Comparison of ENCODE assay signal across 1 cellular context in genomic region chr9:22117511-22118388, GRCh38.
TF ChIP-seq lines count a peak whose summit lies in the region.

No MANE protein-coding gene starts in this region.

TF ChIP-seq in HEK293, 187 proteins besides CTCF, POLR2A, EP300 and RAD21 (continued from another document):
- TF ChIP-seq, protein P1, sequence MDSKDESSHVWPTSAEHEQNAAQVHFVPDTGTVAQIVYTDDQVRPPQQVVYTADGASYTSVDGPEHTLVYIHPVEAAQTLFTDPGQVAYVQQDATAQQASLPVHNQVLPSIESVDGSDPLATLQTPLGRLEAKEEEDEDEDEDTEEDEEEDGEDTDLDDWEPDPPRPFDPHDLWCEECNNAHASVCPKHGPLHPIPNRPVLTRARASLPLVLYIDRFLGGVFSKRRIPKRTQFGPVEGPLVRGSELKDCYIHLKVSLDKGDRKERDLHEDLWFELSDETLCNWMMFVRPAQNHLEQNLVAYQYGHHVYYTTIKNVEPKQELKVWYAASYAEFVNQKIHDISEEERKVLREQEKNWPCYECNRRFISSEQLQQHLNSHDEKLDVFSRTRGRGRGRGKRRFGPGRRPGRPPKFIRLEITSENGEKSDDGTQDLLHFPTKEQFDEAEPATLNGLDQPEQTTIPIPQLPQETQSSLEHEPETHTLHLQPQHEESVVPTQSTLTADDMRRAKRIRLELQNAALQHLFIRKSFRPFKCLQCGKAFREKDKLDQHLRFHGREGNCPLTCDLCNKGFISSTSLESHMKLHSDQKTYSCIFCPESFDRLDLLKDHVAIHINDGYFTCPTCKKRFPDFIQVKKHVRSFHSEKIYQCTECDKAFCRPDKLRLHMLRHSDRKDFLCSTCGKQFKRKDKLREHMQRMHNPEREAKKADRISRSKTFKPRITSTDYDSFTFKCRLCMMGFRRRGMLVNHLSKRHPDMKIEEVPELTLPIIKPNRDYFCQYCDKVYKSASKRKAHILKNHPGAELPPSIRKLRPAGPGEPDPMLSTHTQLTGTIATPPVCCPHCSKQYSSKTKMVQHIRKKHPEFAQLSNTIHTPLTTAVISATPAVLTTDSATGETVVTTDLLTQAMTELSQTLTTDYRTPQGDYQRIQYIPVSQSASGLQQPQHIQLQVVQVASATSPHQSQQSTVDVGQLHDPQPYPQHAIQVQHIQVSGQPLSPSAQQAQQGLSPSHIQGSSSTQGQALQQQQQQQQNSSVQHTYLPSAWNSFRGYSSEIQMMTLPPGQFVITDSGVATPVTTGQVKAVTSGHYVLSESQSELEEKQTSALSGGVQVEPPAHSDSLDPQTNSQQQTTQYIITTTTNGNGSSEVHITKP (tag by site-specific recombination; IDR thresholded peaks at IDR 0.05) = peak; percentile 81
- TF ChIP-seq YY1 (tag by site-specific recombination; IDR thresholded peaks at IDR 0.05) (no peak), GLIS1 (tag by site-specific recombination; IDR thresholded peaks at IDR 0.05) (peak; percentile 54), ZNF596 (tag by site-specific recombination; IDR thresholded peaks at IDR 0.05) (peak; percentile 74; the same call in 1 of the 2 replicates), ZNF24 (tag by site-specific recombination; IDR thresholded peaks at IDR 0.05) (peak; percentile 44; the same call in 1 of the 2 replicates), PRDM1 (tag by site-specific recombination; IDR thresholded peaks at IDR 0.05) (0 out of 2 replicates have a peak, but pooled peaks have one; percentile 25), ZIC2 (tag by site-specific recombination; IDR thresholded peaks at IDR 0.05) (peak; percentile 73)
- TF ChIP-seq, protein P2, sequence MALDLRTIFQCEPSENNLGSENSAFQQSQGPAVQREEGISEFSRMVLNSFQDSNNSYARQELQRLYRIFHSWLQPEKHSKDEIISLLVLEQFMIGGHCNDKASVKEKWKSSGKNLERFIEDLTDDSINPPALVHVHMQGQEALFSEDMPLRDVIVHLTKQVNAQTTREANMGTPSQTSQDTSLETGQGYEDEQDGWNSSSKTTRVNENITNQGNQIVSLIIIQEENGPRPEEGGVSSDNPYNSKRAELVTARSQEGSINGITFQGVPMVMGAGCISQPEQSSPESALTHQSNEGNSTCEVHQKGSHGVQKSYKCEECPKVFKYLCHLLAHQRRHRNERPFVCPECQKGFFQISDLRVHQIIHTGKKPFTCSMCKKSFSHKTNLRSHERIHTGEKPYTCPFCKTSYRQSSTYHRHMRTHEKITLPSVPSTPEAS (tag by site-specific recombination; IDR thresholded peaks at IDR 0.05) = no peak
